ENCODE assay signal across 19 cellular contexts in genomic region chr17:31931781-31932180, GRCh38.
"Had no signal": no experiment of that assay in that cellular context is flagged by ENCODE, and none has a peak within 500 bp of the region (broad histone marks: within the 10 kb centered on the region; RNA-seq: fewer than 3 reads in every experiment).

No MANE protein-coding gene starts in this region.

- DNase-seq: activated CD4-positive, alpha-beta T cell treated with anti-CD3 and anti-CD28 coated beads, Interleukin-2, amount 50 U/mL, for 1 hour; activated CD4-positive, CD25-positive, alpha-beta regulatory T cell treated with anti-CD3 and anti-CD28 coated beads, Interleukin-2, amount 50 U/mL, for 72 hours; activated CD8-positive, alpha-beta memory T cell treated with anti-CD3 and anti-CD28 coated beads, Interleukin-2, amount 50 U/mL, for 4 hours; activated effector memory CD4-positive, alpha-beta T cell treated with Interleukin-2 at 50 U/mL for 16 hours; activated naive CD4-positive, alpha-beta T cell treated with anti-CD3 and anti-CD28 coated beads, Interleukin-2, amount 10 ng/mL, durations not matched to agents 7 days and 5 days; activated naive CD8-positive, alpha-beta T cell treated with anti-CD3 and anti-CD28 coated beads, Interleukin-2, amount 50 U/mL, for 24 hours; activated T-cell treated with anti-CD3 and anti-CD28 coated beads, Interleukin-2, amount 50 U/mL, for 4 hours; heart right ventricle; left ventricle myocardium inferior; mucosa of descending colon; naive thymus-derived CD4-positive, alpha-beta T cell; retina; stimulated activated naive B cell treated with anti-CD40 and anti-IgM and Interleukin-4, amounts not matched to agents 10 μg/mL and 1 μg/mL and 100 μg/mL, for 72 hours; upper lobe of left lung had no signal

- H3K27ac ChIP-seq: ascending aorta, coronary artery, heart right ventricle, left ventricle myocardium inferior, thoracic aorta, upper lobe of left lung, VCaP had no signal

- H3K36me3 ChIP-seq: ascending aorta, heart right ventricle, left ventricle myocardium inferior, thoracic aorta, upper lobe of left lung had no signal

- H3K9me3 ChIP-seq: ascending aorta, heart right ventricle, left ventricle myocardium inferior, mucosa of descending colon, thoracic aorta, upper lobe of left lung had no signal

- H3K27me3 ChIP-seq: ascending aorta, heart right ventricle, upper lobe of left lung had no signal

- H3K4me3 ChIP-seq: ascending aorta, coronary artery, heart right ventricle, left ventricle myocardium inferior, mucosa of descending colon, thoracic aorta, upper lobe of left lung had no signal

- H3K4me1 ChIP-seq: ascending aorta had no signal

- ATAC-seq: activated naive CD8-positive, alpha-beta T cell treated with anti-CD3 and anti-CD28 coated beads, Interleukin-2, amount 50 U/mL, for 24 hours; activated T-cell treated with anti-CD3 and anti-CD28 coated beads, Interleukin-2, amount 50 U/mL, for 4 hours; esophagus mucosa; heart right ventricle; mucosa of descending colon; naive thymus-derived CD4-positive, alpha-beta T cell; stimulated activated naive B cell treated with anti-CD40 and anti-IgM and Interleukin-4, amounts not matched to agents 10 μg/mL and 1 μg/mL and 100 μg/mL, for 72 hours had no signal
